ENCODE assay signal across 8 cellular contexts in genomic region chr3:14402304-14402811, GRCh38. TPM values are rescaled to one million over a fixed set of nuclear protein-coding genes. Genes with fewer than 3 reads are reported as not detected.
DNase-seq lines count a peak whose midpoint lies in the region; ATAC-seq, FAIRE-seq and TF ChIP-seq lines count a peak whose summit lies in the region.

Gene SLC6A6 (plus strand): TSS chr3:14402606. CDS start chr3:14443635, 41,029 bp downstream.

- H3K9me3 ChIP-seq in breast epithelium, result no peaks in the 10 kb centered on the region
- no peaks in the 10 kb centered on the region for H3K9me3 ChIP-seq in small intestine (ENCODE audit: control insufficient read depth, low read depth)

- ATAC-seq in GM18870 (IDR thresholded peaks at IDR 0.05; ENCODE audit: unreplicated experiment), result peak; percentile 72
- peak; percentile 63 for ATAC-seq in HG03108 (IDR thresholded peaks at IDR 0.05; ENCODE audit: unreplicated experiment)

- intact Hi-C loops in breast epithelium (cut with DNase I; ENCODE audit: low total_unique reads), result no loop called here

- peak; percentile 77 for TF ChIP-seq CTCF in VCaP (conservative IDR thresholded peaks at IDR 0.05)
- TF ChIP-seq CTCF in breast epithelium (IDR thresholded peaks at IDR 0.05), result peak in 2 of 3 donors; percentile 29 to 60

- peak within 1 kb of the TSS; percentile 70 to 98 (median 81) for H3K4me3 ChIP-seq in breast epithelium
- peak within 1 kb of the TSS; percentile 62 to 91 for H3K4me3 ChIP-seq in small intestine (ENCODE audit: low read depth in 1 of 2, low read length in 2 of 2)

- H3K36me3 ChIP-seq in breast epithelium (no peaks in the 10 kb centered on the region), small intestine (ENCODE audit: control insufficient read depth in 2 of 2, insufficient read depth in 2 of 2, low read length in 2 of 2) (no peaks in the 10 kb centered on the region)

- H3K4me1 ChIP-seq in breast epithelium (peaks cover 0 to 17% of the 10 kb centered on the region in 2 donors), small intestine (ENCODE audit: control insufficient read depth in 2 of 2, insufficient read depth in 1 of 2, low read depth in 1 of 2, low read length in 1 of 2) (peaks cover 3 to 16% of the 10 kb centered on the region in 2 donors)

- H3K27me3 ChIP-seq in breast epithelium (no peaks in the 10 kb centered on the region), small intestine (ENCODE audit: control insufficient read depth in 2 of 2, insufficient read depth in 2 of 2, low read length in 2 of 2) (no peaks in the 10 kb centered on the region)

- DNase-seq in AG08395 (ENCODE audit: low spot score) (peak; percentile 94), NCI-H2196 (lab: John Stamatoyannopoulos, UW; ENCODE audit: unreplicated experiment) (peak; percentile 89), breast epithelium (ENCODE audit: low spot score in 2 of 2) (peak; percentile 93 to 97), iPS-NIHi11 (ENCODE audit: low spot score) (peak; percentile 96), small intestine (peak; percentile 99)

- WGBS in small intestine, 3 donors, result 0 to 1% (median 0%) methylated on average over 39 to 59 of the region's 59 CpGs

- peak within 1 kb of the TSS; percentile 94 for H3K27ac ChIP-seq in VCaP
- H3K27ac ChIP-seq in breast epithelium, result peak within 1 kb of the TSS; percentile 86 to 93
- H3K27ac ChIP-seq in small intestine (ENCODE audit: low read depth in 1 of 2, low read length in 1 of 2), result peak within 1 kb of the TSS; percentile 95 to 97

- no peak for FAIRE-seq in small intestine (lab: Jason Lieb, UNC)

- TF ChIP-seq POLR2A in breast epithelium (IDR thresholded peaks at IDR 0.05), result no peak

RNA-seq across cellular contexts. Expression of gene SLC6A6, which starts in this region (rescaled TPM):
- 10 to 100 TPM; 22.1 to 52.4 (median 27.5) TPM for total RNA-seq in breast epithelium
- 10 to 100 TPM in 1 of 3 donors, 1 to 10 TPM in 2; 6.9 to 10.8 (median 8.6) TPM for polyA plus RNA-seq in small intestine

Comparison
In these comparisons a context has a peak if more than half of its experiments do, and no peak if none do; other contexts are left out.
1. Peak in every context shown above with its lines: DNase-seq, ATAC-seq, H3K4me3 ChIP-seq and H3K27ac ChIP-seq.